ENCODE assay signal across 1 cellular context in genomic region chr11:57729479-57729878, GRCh38.
TF ChIP-seq lines count a peak whose summit lies in the region.

No MANE protein-coding gene starts in this region.

TF ChIP-seq in K562, 482 proteins besides CTCF, POLR2A, EP300 and RAD21:
- TF ChIP-seq CC2D1A (IDR thresholded peaks at IDR 0.05) (no peak), FOXP1 (CRISPR knock-in tag; IDR thresholded peaks at IDR 0.05) (no peak), TARDBP (IDR thresholded peaks at IDR 0.05) (no peak), ZNF24 (IDR thresholded peaks at IDR 0.05) (no peak), ARID3B (CRISPR knock-in tag; IDR thresholded peaks at IDR 0.05; ENCODE audit: borderline replicate concordance) (no peak), EZH2 (IDR thresholded peaks at IDR 0.05; ENCODE audit: borderline replicate concordance, low read depth, low read length) (no peak), STAT5A (IDR thresholded peaks at IDR 0.05; ENCODE audit: borderline replicate concordance, low read length) (no peak), ZNF561 (CRISPR knock-in tag; conservative IDR thresholded peaks at IDR 0.05) (no peak), TSHZ1 (CRISPR knock-in tag; IDR thresholded peaks at IDR 0.05) (no peak), SNAPC5 (CRISPR knock-in tag; IDR thresholded peaks at IDR 0.05) (no peak), PHF20 (IDR thresholded peaks at IDR 0.05; ENCODE audit: partially characterized antibody) (no peak), ILF3 (IDR thresholded peaks at IDR 0.05; ENCODE audit: borderline replicate concordance) (no peak), PREB (CRISPR knock-in tag; IDR thresholded peaks at IDR 0.05) (no peak), PHTF2 (CRISPR knock-in tag; IDR thresholded peaks at IDR 0.05) (no peak), TCF15 (CRISPR knock-in tag; IDR thresholded peaks at IDR 0.05) (no peak), ZNF655 (CRISPR knock-in tag; IDR thresholded peaks at IDR 0.05) (no peak), MLX (CRISPR knock-in tag; conservative IDR thresholded peaks at IDR 0.05) (no peak)
TF ChIP-seq in K562: peak in this region for 0.
